Comparison of ENCODE assay signal across 9 cellular contexts in the genomic region with DNA sequence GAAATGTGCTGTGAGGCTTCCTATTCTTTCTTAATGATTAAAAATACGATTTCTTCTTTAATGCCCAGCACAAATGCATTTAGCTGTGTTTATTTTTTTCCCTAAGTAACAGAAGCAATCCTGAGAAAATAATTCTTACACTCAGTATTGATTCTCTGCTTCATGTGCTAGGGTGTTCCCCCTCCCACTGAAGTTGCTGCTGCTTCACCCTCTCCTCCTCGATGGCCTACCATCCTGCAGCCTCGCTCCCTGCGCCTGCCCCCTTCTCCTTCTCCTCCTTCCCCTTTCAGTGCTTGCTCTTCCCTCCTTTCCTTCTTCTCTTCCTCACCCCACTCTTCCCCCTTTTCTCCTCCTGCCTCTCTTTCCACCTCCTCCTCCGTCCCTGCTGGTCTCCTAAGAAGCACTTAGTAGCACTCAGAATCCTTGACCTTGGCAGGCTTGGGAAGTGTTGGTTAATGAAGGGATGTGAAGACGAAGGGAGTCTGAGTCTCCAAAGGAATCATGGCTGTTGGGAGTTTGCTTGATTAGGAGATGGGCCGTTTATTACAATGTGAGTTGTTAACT.
A peak's percentile ranks its signal among the peaks of the same experiment; 100 is the strongest.
DNase-seq lines count a peak whose midpoint lies in the region; FAIRE-seq and TF ChIP-seq lines count a peak whose summit lies in the region.
"Had no signal": no experiment of that assay in that cellular context is flagged by ENCODE, and none has a peak within 500 bp of the region (broad histone marks: within the 10 kb centered on the region; RNA-seq: fewer than 3 reads in every experiment).

No MANE protein-coding gene starts in this region.

- H3K9me2 ChIP-seq in OCI-LY7 (ENCODE audit: insufficient read depth, low read length) = no peaks in the 10 kb centered on the region
- no peaks in the 10 kb centered on the region for H3K9me2 ChIP-seq in PC-9 (ENCODE audit: insufficient read depth)

- H3K36me3 ChIP-seq in OCI-LY7 (ENCODE audit: insufficient read depth, low read length) (peaks cover 14% of the 10 kb centered on the region), esophagus muscularis mucosa (peaks cover 0 to 6% (median 0%) of the 10 kb centered on the region in 4 donors), PC-9 (ENCODE audit: low read depth) (no peaks in the 10 kb centered on the region)

- H3K27ac ChIP-seq in OCI-LY7 (ENCODE audit: low read depth, low read length, poor library complexity, severe bottlenecking) (peak overlapping the region; percentile 7), esophagus muscularis mucosa (replicated peaks in 1 of 4) (peak overlapping the region; percentile 42 to 77 (median 52)), skin epidermis (peak overlapping the region in 13 of 21 experiments; percentile 9 to 75 (median 54)), PC-9 (no peak overlapping the region)

- H3F3A ChIP-seq in PC-9 (ENCODE audit: insufficient read depth, low read depth) = no peaks in the 10 kb centered on the region

- H3K27me3 ChIP-seq in esophagus muscularis mucosa (no peaks in the 10 kb centered on the region), PC-9 (ENCODE audit: insufficient read depth, low read depth) (no peaks in the 10 kb centered on the region)
- H3K27me3 ChIP-seq: dorsolateral prefrontal cortex had no signal

- H2AFZ ChIP-seq in OCI-LY7 (ENCODE audit: low read length) = no peak overlapping the region
- H2AFZ ChIP-seq in PC-9 = no peak overlapping the region

- H3K4me1 ChIP-seq in OCI-LY7 (ENCODE audit: insufficient read depth, low read length, poor library complexity, severe bottlenecking) (peaks cover 48% of the 10 kb centered on the region), esophagus muscularis mucosa (peaks cover 8 to 22% (median 21%) of the 10 kb centered on the region in 4 donors), PC-9 (replicated peaks; ENCODE audit: insufficient read depth) (no peaks in the 10 kb centered on the region)

- FAIRE-seq in GM12891 (lab: Jason Lieb, UNC) = no peak

- H3K4me2 ChIP-seq in OCI-LY7 (ENCODE audit: low read length) (peak overlapping the region; percentile 67), PC-9 (no peak overlapping the region)

- DNase-seq in DMS79 treated with DMSO at 0.1 percent for 48 hours (lab: John Stamatoyannopoulos, UW) = peak; percentile 46
- DNase-seq in DMS79 (lab: John Stamatoyannopoulos, UW) = no peak
- no peak for DNase-seq in OCI-LY7 (ENCODE audit: low spot score)
- no peak for DNase-seq in esophagus muscularis mucosa (ENCODE audit: extremely low spot score)
- no peak for DNase-seq in PC-9
- no peak for DNase-seq in GM12891 (ENCODE audit: insufficient read length, low spot score)
- DNase-seq in islet precursor cell = no peak
- DNase-seq: dorsolateral prefrontal cortex had no signal

- no TSS peak for BruUV-seq in OCI-LY7 (replicated peaks; lab: Mats Ljungman, UMichigan)
- BruUV-seq in PC-9 (replicated peaks; lab: Mats Ljungman, UMichigan) = no TSS peak

- POLR2A ChIA-PET in OCI-LY7 (lab: Charles Lee) = interaction anchor here (0.6 kb wide), 1 partner anchor 111 kb away, joined by 3 read pairs; no protein-coding TSS in a partner anchor
- POLR2A ChIA-PET in PC-9 (lab: Charles Lee; ENCODE audit: unreplicated experiment) = no interaction called here

- TF ChIP-seq EP300 in esophagus muscularis mucosa (IDR thresholded peaks at IDR 0.05) = no peak

- WGBS in esophagus muscularis mucosa = 34% methylated on average over 7 of the region's 7 CpGs

- H3K79me2 ChIP-seq in OCI-LY7 (ENCODE audit: insufficient read depth, low read depth, low read length) (peaks cover 34% of the 10 kb centered on the region; the same call in 1 of the 2 replicates), PC-9 (ENCODE audit: low read depth) (no peaks in the 10 kb centered on the region)

- TF ChIP-seq POLR2A in esophagus muscularis mucosa (IDR thresholded peaks at IDR 0.05; ENCODE audit: low read depth) = no peak
- TF ChIP-seq POLR2A in GM12891 (IDR thresholded peaks at IDR 0.05; ENCODE audit: low read depth, low read length) = no peak

- TF ChIP-seq CTCF in OCI-LY7 (conservative IDR thresholded peaks at IDR 0.05; ENCODE audit: low read length) = no peak
- no peak for TF ChIP-seq CTCF in esophagus muscularis mucosa (IDR thresholded peaks at IDR 0.05)
- TF ChIP-seq CTCF in PC-9 (conservative IDR thresholded peaks at IDR 0.05) = no peak

- CTCF ChIA-PET in OCI-LY7 (lab: Charles Lee; ENCODE audit: unreplicated experiment) (no interaction called here), PC-9 (lab: Charles Lee) (no interaction called here)

- H3K9me3 ChIP-seq in OCI-LY7 (ENCODE audit: low read length) (0 out of 2 replicates have a peak, but pooled peaks cover 6% of the 10 kb centered on the region), esophagus muscularis mucosa (no peaks in the 10 kb centered on the region), PC-9 (ENCODE audit: insufficient read depth, low read depth) (no peaks in the 10 kb centered on the region)

- H3K4me3 ChIP-seq in OCI-LY7 (ENCODE audit: low read depth, low read length, poor library complexity, severe bottlenecking) = no peak overlapping the region
- no peak overlapping the region for H3K4me3 ChIP-seq in esophagus muscularis mucosa
- no peak overlapping the region for H3K4me3 ChIP-seq in skin epidermis
- H3K4me3 ChIP-seq in PC-9 = no peak overlapping the region
- H3K4me3 ChIP-seq: dorsolateral prefrontal cortex had no signal

- intact Hi-C loops in OCI-LY7 (cut with micrococcal nuclease; ENCODE audit: unreplicated experiment) = no loop called here
- intact Hi-C loops in esophagus muscularis mucosa (cut with DNase I) = no loop called here
- intact Hi-C loops in PC-9 (cut with micrococcal nuclease; ENCODE audit: unreplicated experiment) = no loop called here

- H4K20me1 ChIP-seq in OCI-LY7 (ENCODE audit: insufficient read depth, low read length) (no peaks in the 10 kb centered on the region), PC-9 (ENCODE audit: insufficient read depth) (peaks cover 10% of the 10 kb centered on the region; the same call in 1 of the 2 replicates)

TF ChIP-seq in GM12891, 5 proteins besides CTCF, POLR2A, EP300 and RAD21:
- TF ChIP-seq POLR2AphosphoS5 (IDR thresholded peaks at IDR 0.05; ENCODE audit: low read depth, low read length) (no peak), SPI1 (IDR thresholded peaks at IDR 0.05; ENCODE audit: low read depth, low read length) (no peak), POU2F2 (IDR thresholded peaks at IDR 0.05; ENCODE audit: low read depth, low read length) (no peak), PAX5 (IDR thresholded peaks at IDR 0.05; ENCODE audit: insufficient read depth, low read length, severe bottlenecking) (no peak), TAF1 (IDR thresholded peaks at IDR 0.05; ENCODE audit: low read depth, low read length) (no peak)
